Comparison of ENCODE assay signal across 10 cellular contexts in genomic region chr9:128056887-128057723, GRCh38. TPM values are rescaled to one million over a fixed set of nuclear protein-coding genes. Genes with fewer than 3 reads are reported as not detected.
A peak's percentile ranks its signal among the peaks of the same experiment; 100 is the strongest.
DNase-seq lines count a peak whose midpoint lies in the region; ATAC-seq, FAIRE-seq and TF ChIP-seq lines count a peak whose summit lies in the region.
"Had no signal": no experiment of that assay in that cellular context is flagged by ENCODE, and none has a peak within 500 bp of the region (broad histone marks: within the 10 kb centered on the region; RNA-seq: fewer than 3 reads in every experiment).

No MANE protein-coding gene starts in this region.

- H3K4me1 Mint-ChIP-seq in endodermal cell: peaks cover 24% of the 10 kb centered on the region

- H3K79me2 ChIP-seq in trophoblast cell (ENCODE audit: control insufficient read depth, insufficient read depth, low read length, poor library complexity): no peaks in the 10 kb centered on the region

- no peak overlapping the region for H3K18ac ChIP-seq in trophoblast cell (ENCODE audit: low read length)

- H3K9me3 ChIP-seq in endodermal cell (ENCODE audit: control insufficient read depth, low read length) (no peaks in the 10 kb centered on the region), trophoblast cell (ENCODE audit: insufficient read depth, low read depth, low read length) (no peaks in the 10 kb centered on the region)

- H3K27me3 ChIP-seq in endodermal cell (ENCODE audit: control insufficient read depth, insufficient read depth, low read length, poor library complexity, severe bottlenecking) (no peaks in the 10 kb centered on the region), trophoblast cell (ENCODE audit: insufficient read depth, low read length) (no peaks in the 10 kb centered on the region)

- peak overlapping the region; percentile 42 for H4K91ac ChIP-seq in trophoblast cell (ENCODE audit: low read depth, low read length)

- no peak overlapping the region for H2BK5ac ChIP-seq in trophoblast cell (ENCODE audit: low read depth, low read length, poor library complexity)

- no peak overlapping the region for H3K4ac ChIP-seq in trophoblast cell (ENCODE audit: low read depth, low read length)

- TF ChIP-seq CTCF in endodermal cell (conservative IDR thresholded peaks at IDR 0.05): peak; percentile 42

- peak; percentile 68 for DNase-seq in COLO668 (lab: John Stamatoyannopoulos, UW; ENCODE audit: unreplicated experiment)
- DNase-seq in NCI-H2227 treated with DMSO at 0.1 percent for 48 hours (lab: John Stamatoyannopoulos, UW): peak; percentile 53
- peak; percentile 76 for DNase-seq in endodermal cell
- DNase-seq in trophoblast cell: peak in 1 of 2 donors; percentile 15
- no peak for DNase-seq in frontal cortex (ENCODE audit: low spot score in 2 of 2)
- no peak for DNase-seq in NCI-H526 treated with DMSO at 0.1 percent for 48 hours (lab: John Stamatoyannopoulos, UW)
- DNase-seq in activated CD8-positive, alpha-beta memory T cell treated with anti-CD3 and anti-CD28 coated beads, Interleukin-2, amount 50 U/mL, for 4 hours: no peak
- DNase-seq: AML-193, NCI-H1417 treated with DMSO at 0.1 percent for 48 hours had no signal

- WGBS in endodermal cell (ENCODE audit: insufficient coverage in 1 of 2, insufficient read length in 1 of 2), 2 experiments: 86 to 87% methylated on average over 13 to 14 of the region's 14 CpGs
- WGBS in trophoblast cell (ENCODE audit: extremely low coverage, insufficient coverage, insufficient read length): no CpG with 5 or more reads among the region's 14 CpGs

- H2BK120ac ChIP-seq in trophoblast cell (ENCODE audit: insufficient read depth, low read length, poor library complexity): peak overlapping the region; percentile 33

- no peak for ATAC-seq in HG03457 (IDR thresholded peaks at IDR 0.05; ENCODE audit: unreplicated experiment)

- H3K36me3 Mint-ChIP-seq in endodermal cell (ENCODE audit: low read depth): peaks cover 2% of the 10 kb centered on the region

- peak overlapping the region; percentile 16 for H4K8ac ChIP-seq in trophoblast cell (ENCODE audit: low read depth, low read length)

- H3K9me3 Mint-ChIP-seq in endodermal cell: no peaks in the 10 kb centered on the region

- no peak for FAIRE-seq in frontal cortex (lab: Jason Lieb, UNC)

- peak overlapping the region; percentile 76 for H2AK5ac ChIP-seq in trophoblast cell (ENCODE audit: low read length)

- no peak overlapping the region for H3K23ac ChIP-seq in trophoblast cell (ENCODE audit: low read length)

- H3K36me3 ChIP-seq in endodermal cell (ENCODE audit: control insufficient read depth, insufficient read depth, low read length) (no peaks in the 10 kb centered on the region), trophoblast cell (ENCODE audit: control insufficient read depth in 1 of 2, insufficient read depth in 2 of 2, low read length in 2 of 2) (peaks cover 0 to 5% of the 10 kb centered on the region in 2 experiments)

- peaks cover 24% of the 10 kb centered on the region for H3K4me1 ChIP-seq in endodermal cell (ENCODE audit: control insufficient read depth, insufficient read depth, low read length)
- H3K4me1 ChIP-seq in trophoblast cell (ENCODE audit: control insufficient read depth in 1 of 2, insufficient read depth in 2 of 2, low read length in 2 of 2): peaks cover under 1 to 4% of the 10 kb centered on the region in 2 experiments

- H3K27ac Mint-ChIP-seq in endodermal cell: peak overlapping the region; percentile 64

- H3K27me3 Mint-ChIP-seq in endodermal cell (ENCODE audit: insufficient read depth): no peaks in the 10 kb centered on the region

- H2BK12ac ChIP-seq in trophoblast cell (ENCODE audit: low read length): peak overlapping the region; percentile 89

- no peak overlapping the region for H2AFZ ChIP-seq in trophoblast cell (ENCODE audit: insufficient read depth, low read length, poor library complexity)

- H3K14ac ChIP-seq in trophoblast cell (ENCODE audit: low read length): peak overlapping the region; percentile 70

- no peak overlapping the region for H3K4me3 Mint-ChIP-seq in endodermal cell

- H3K4me3 ChIP-seq in endodermal cell (ENCODE audit: low read length) (no peak overlapping the region), trophoblast cell (ENCODE audit: low read depth, low read length) (no peak overlapping the region)

- H3K27ac ChIP-seq in endodermal cell (ENCODE audit: low read depth, low read length) (no peak overlapping the region), trophoblast cell (ENCODE audit: low read depth, low read length) (no peak overlapping the region)

- H3K9ac ChIP-seq in endodermal cell (ENCODE audit: extremely low read depth, low read length, poor library complexity, severe bottlenecking) (no peak overlapping the region), trophoblast cell (ENCODE audit: low read length) (no peak overlapping the region)

- no peak overlapping the region for H4K12ac ChIP-seq in trophoblast cell (ENCODE audit: low read depth, low read length)

- H3K79me1 ChIP-seq in trophoblast cell (ENCODE audit: low read length): peaks cover 9% of the 10 kb centered on the region

- H3K4me2 ChIP-seq in trophoblast cell (ENCODE audit: low read length): no peak overlapping the region

RNA-seq across cellular contexts. Expression of gene NAIF1, which starts 10.0 kb away (rescaled TPM):
- total RNA-seq in endodermal cell: 1 to 10 TPM; 6.2 to 6.6 TPM
- polyA plus RNA-seq in endodermal cell (2013, experiment 1 of 2): 7.9 TPM
- polyA plus RNA-seq in endodermal cell (2013, experiment 2 of 2): 7.3 TPM
- 6.6 and 7.1 TPM in 2 replicates for polyA plus RNA-seq in trophoblast cell (2013)
- 9.0 TPM for total RNA-seq in frontal cortex

RNA-seq across cellular contexts. Expression of gene SLC25A25, which starts 10.9 kb away (rescaled TPM):
- total RNA-seq in endodermal cell (10 to 100 TPM; 12.9 to 13.1 TPM), frontal cortex (29.8 TPM)
- 12.8 TPM for polyA plus RNA-seq in endodermal cell (2013, experiment 1 of 2)
- 11.1 TPM for polyA plus RNA-seq in endodermal cell (2013, experiment 2 of 2)
- 10.2 and 11.5 TPM in 2 replicates for polyA plus RNA-seq in trophoblast cell (2013)

Comparison
In these comparisons a context has a peak if more than half of its experiments do, and no peak if none do; other contexts are left out.
1. DNase-seq: peak in COLO668 (single experiment), NCI-H2227 treated with DMSO at 0.1 percent for 48 hours (single experiment) and endodermal cell (single experiment); none in frontal cortex (0 of 2), NCI-H526 treated with DMSO at 0.1 percent for 48 hours (single experiment) and activated CD8-positive, alpha-beta memory T cell treated with anti-CD3 and anti-CD28 coated beads, Interleukin-2, amount 50 U/mL, for 4 hours (single experiment).